Comparison of ENCODE assay signal across 17 cellular contexts in genomic region chr10:76111986-76112825, GRCh38.
DNase-seq lines count a peak whose midpoint lies in the region; ATAC-seq, FAIRE-seq and TF ChIP-seq lines count a peak whose summit lies in the region.
"Had no signal": no experiment of that assay in that cellular context is flagged by ENCODE, and none has a peak within 500 bp of the region (broad histone marks: within the 10 kb centered on the region; RNA-seq: fewer than 3 reads in every experiment).

No MANE protein-coding gene starts in this region.

- DNase-seq in GM23338 (ENCODE audit: low spot score) = peak; percentile 56
- peak in 1 of 4 experiments; percentile 17 for DNase-seq in K562 (ENCODE audit: extremely low read depth in 1 of 4, low spot score in 3 of 4)
- peak; percentile 79 for DNase-seq in left kidney (ENCODE audit: low read depth, low spot score)
- no peak for DNase-seq in activated CD4-positive, alpha-beta memory T cell treated with anti-CD3 and anti-CD28 coated beads, Interleukin-2, amount 10 ng/mL, durations not matched to agents 7 days and 5 days
- DNase-seq in stimulated activated naive CD4-positive, alpha-beta T cell (lab: John Stamatoyannopoulos, UW) = no peak
- DNase-seq in NCI-H128 (lab: John Stamatoyannopoulos, UW; ENCODE audit: unreplicated experiment) = no peak
- DNase-seq: activated naive CD8-positive, alpha-beta T cell treated with anti-CD3 and anti-CD28 coated beads, Interleukin-2, amount 10 ng/mL, durations not matched to agents 7 days and 5 days; activated T-cell treated with anti-CD3 and anti-CD28 coated beads, Interleukin-2, amount 50 U/mL, for 72 hours; DMS 273 treated with DMSO at 0.1 percent for 48 hours; left colon; naive B cell; SHP77 treated with DMSO at 0.1 percent for 48 hours; transverse colon had no signal

- TF ChIP-seq RAD21 in K562 (CRISPR knock-in tag; conservative IDR thresholded peaks at IDR 0.05 in 1 of 2, IDR thresholded peaks at IDR 0.05 in 1 of 2) = no peak

- peaks cover 16% of the 10 kb centered on the region for H3K4me1 Mint-ChIP-seq in GM23338
- H3K4me1 Mint-ChIP-seq in activated CD4-positive, alpha-beta memory T cell treated with anti-CD3 and anti-CD28 coated beads, Interleukin-2, amount 10 ng/mL, durations not matched to agents 7 days and 5 days = no peaks in the 10 kb centered on the region
- H3K4me1 Mint-ChIP-seq: activated naive CD8-positive, alpha-beta T cell treated with anti-CD3 and anti-CD28 coated beads, Interleukin-2, amount 10 ng/mL, durations not matched to agents 7 days and 5 days; B cell; naive B cell had no signal

- TF ChIP-seq EP300 in K562 (IDR thresholded peaks at IDR 0.05; ENCODE audit: low read length) = no peak

- H3K27ac Mint-ChIP-seq in GM23338 = no peak overlapping the region
- no peak overlapping the region for H3K27ac Mint-ChIP-seq in activated CD4-positive, alpha-beta memory T cell treated with anti-CD3 and anti-CD28 coated beads, Interleukin-2, amount 10 ng/mL, durations not matched to agents 7 days and 5 days
- H3K27ac Mint-ChIP-seq: activated naive CD8-positive, alpha-beta T cell treated with anti-CD3 and anti-CD28 coated beads, Interleukin-2, amount 10 ng/mL, durations not matched to agents 7 days and 5 days; activated T-cell treated with anti-CD3 and anti-CD28 coated beads, Interleukin-2, amount 50 U/mL, for 72 hours; B cell had no signal

- no peak overlapping the region for H3K4me3 Mint-ChIP-seq in GM23338
- H3K4me3 Mint-ChIP-seq in activated CD4-positive, alpha-beta memory T cell treated with anti-CD3 and anti-CD28 coated beads, Interleukin-2, amount 10 ng/mL, durations not matched to agents 7 days and 5 days = no peak overlapping the region
- H3K4me3 Mint-ChIP-seq: activated naive CD8-positive, alpha-beta T cell treated with anti-CD3 and anti-CD28 coated beads, Interleukin-2, amount 10 ng/mL, durations not matched to agents 7 days and 5 days; activated T-cell treated with anti-CD3 and anti-CD28 coated beads, Interleukin-2, amount 50 U/mL, for 72 hours; B cell; naive B cell had no signal

- no peaks in the 10 kb centered on the region for H3K9me3 Mint-ChIP-seq in GM23338
- H3K9me3 Mint-ChIP-seq in activated CD4-positive, alpha-beta memory T cell treated with anti-CD3 and anti-CD28 coated beads, Interleukin-2, amount 10 ng/mL, durations not matched to agents 7 days and 5 days = peaks cover 5% of the 10 kb centered on the region

- H3K27ac ChIP-seq in GM23338 (ENCODE audit: low read depth) (no peak overlapping the region), K562 (ENCODE audit: extremely low read depth, low read depth, low read length) (no peak overlapping the region), subcutaneous abdominal adipose tissue (ENCODE audit: low read depth, low read length) (no peak overlapping the region)
- H3K27ac ChIP-seq: transverse colon had no signal

- FAIRE-seq in K562 (lab: Jason Lieb, UNC) = no peak
- FAIRE-seq: HepG2 had no signal

- H3F3A ChIP-seq in GM23338 (replicated peaks; ENCODE audit: low read depth) = no peaks in the 10 kb centered on the region

- H3K9me2 ChIP-seq in GM23338 (ENCODE audit: insufficient read depth) = peaks cover 7% of the 10 kb centered on the region

- no peaks in the 10 kb centered on the region for H3K9me1 ChIP-seq in K562 (ENCODE audit: control insufficient read depth, insufficient read depth, low read length)

- H3K9ac ChIP-seq in K562 (ENCODE audit: insufficient read depth in 1 of 2, low read depth in 2 of 2, low read length in 2 of 2) (no peak overlapping the region), subcutaneous abdominal adipose tissue (ENCODE audit: low read length in 5 of 5) (peak overlapping the region in 1 of 5 donors; percentile 25)

- H3K36me3 ChIP-seq in GM23338 (ENCODE audit: insufficient read depth) (no peaks in the 10 kb centered on the region), K562 (ENCODE audit: control insufficient read depth, insufficient read depth, low read length) (no peaks in the 10 kb centered on the region), subcutaneous abdominal adipose tissue (ENCODE audit: control insufficient read depth in 5 of 5, insufficient read depth in 5 of 5, low read length in 5 of 5) (no peaks in the 10 kb centered on the region)
- H3K36me3 ChIP-seq: transverse colon had no signal

- H2AFZ ChIP-seq in GM23338 = peak overlapping the region; percentile 97
- no peak overlapping the region for H2AFZ ChIP-seq in K562 (ENCODE audit: low read depth, low read length)

- peaks cover 18% of the 10 kb centered on the region; the same call in 1 of the 2 replicates for H3K27me3 ChIP-seq in GM23338 (ENCODE audit: insufficient read depth)
- H3K27me3 ChIP-seq in K562 (ENCODE audit: control insufficient read depth in 2 of 2, insufficient read depth in 2 of 2, low read length in 2 of 2) = peaks cover 0 to 4% of the 10 kb centered on the region in 2 experiments; a peak in 1 of 5 replicates
- H3K27me3 ChIP-seq in subcutaneous abdominal adipose tissue (ENCODE audit: control insufficient read depth in 5 of 5, insufficient read depth in 4 of 5, low read length in 5 of 5) = no peaks in the 10 kb centered on the region
- H3K27me3 ChIP-seq: transverse colon had no signal

- H3K4me2 ChIP-seq in GM23338 (peak overlapping the region; percentile 62), K562 (ENCODE audit: insufficient read depth, low read length) (no peak overlapping the region)

- H3K27me3 Mint-ChIP-seq in GM23338 (ENCODE audit: insufficient read depth, low read depth, poor library complexity) = peaks cover 16% of the 10 kb centered on the region
- H3K27me3 Mint-ChIP-seq in activated CD4-positive, alpha-beta memory T cell treated with anti-CD3 and anti-CD28 coated beads, Interleukin-2, amount 10 ng/mL, durations not matched to agents 7 days and 5 days = no peaks in the 10 kb centered on the region

- CTCF ChIA-PET in K562 (lab: Yijun Ruan, JAX; ENCODE audit: low intra/inter-chr PET ratio) = no interaction called here
- CTCF ChIA-PET in activated CD4-positive, alpha-beta memory T cell treated with anti-CD3 and anti-CD28 coated beads, Interleukin-2, amount 10 ng/mL, durations not matched to agents 7 days and 5 days (lab: Charles Lee) = no interaction called here

- ATAC-seq in GM23338 (peak; percentile 95), K562 (peak; percentile 76), HG03175 (IDR thresholded peaks at IDR 0.05; ENCODE audit: unreplicated experiment) (no peak)
- ATAC-seq: activated T-cell treated with anti-CD3 and anti-CD28 coated beads, Interleukin-2, amount 50 U/mL, for 72 hours; HepG2; left colon had no signal

- no peak for TF ChIP-seq POLR2A in K562 (conservative IDR thresholded peaks at IDR 0.05)

- 3% methylated on average over 33 of the region's 33 CpGs for WGBS in K562 (ENCODE audit: insufficient coverage, low coverage, missing lambda C conversion rate)

- H3K9me3 ChIP-seq in K562 (replicated peaks; ENCODE audit: control insufficient read depth, insufficient read depth, low read depth, low read length) = no peaks in the 10 kb centered on the region
- H3K9me3 ChIP-seq in subcutaneous abdominal adipose tissue (ENCODE audit: control insufficient read depth in 5 of 5, low read length in 5 of 5) = no peaks in the 10 kb centered on the region
- H3K9me3 ChIP-seq: transverse colon had no signal

- no peaks in the 10 kb centered on the region for H3K79me2 ChIP-seq in GM23338 (replicated peaks; ENCODE audit: insufficient read depth)
- no peaks in the 10 kb centered on the region for H3K79me2 ChIP-seq in K562 (ENCODE audit: control insufficient read depth, insufficient read depth, low read length)

- POLR2A ChIA-PET in K562 (lab: Yijun Ruan, JAX) = no interaction called here
- POLR2A ChIA-PET in activated CD4-positive, alpha-beta memory T cell treated with anti-CD3 and anti-CD28 coated beads, Interleukin-2, amount 10 ng/mL, durations not matched to agents 7 days and 5 days (lab: Charles Lee) = no interaction called here

- no peaks in the 10 kb centered on the region for H3K36me3 Mint-ChIP-seq in GM23338 (ENCODE audit: low read depth)
- no peaks in the 10 kb centered on the region for H3K36me3 Mint-ChIP-seq in activated CD4-positive, alpha-beta memory T cell treated with anti-CD3 and anti-CD28 coated beads, Interleukin-2, amount 10 ng/mL, durations not matched to agents 7 days and 5 days (ENCODE audit: low read depth)
- H3K36me3 Mint-ChIP-seq: activated naive CD8-positive, alpha-beta T cell treated with anti-CD3 and anti-CD28 coated beads, Interleukin-2, amount 10 ng/mL, durations not matched to agents 7 days and 5 days; naive B cell had no signal

- H3K4me1 ChIP-seq in GM23338 (ENCODE audit: insufficient read depth) = peaks cover 14% of the 10 kb centered on the region
- H3K4me1 ChIP-seq in K562 (replicated peaks in 1 of 2; ENCODE audit: control insufficient read depth in 2 of 2, insufficient read depth in 2 of 2, low read length in 2 of 2) = peaks cover 0 to 6% of the 10 kb centered on the region in 2 experiments; a peak in 1 of 5 replicates
- peaks cover 0 to 8% (median 8%) of the 10 kb centered on the region in 5 donors for H3K4me1 ChIP-seq in subcutaneous abdominal adipose tissue (ENCODE audit: control insufficient read depth in 5 of 5, insufficient read depth in 5 of 5, low read length in 5 of 5)

- H3K4me3 ChIP-seq in GM23338 = peak overlapping the region; percentile 43
- H3K4me3 ChIP-seq in K562 = no peak overlapping the region
- H3K4me3 ChIP-seq in subcutaneous abdominal adipose tissue (ENCODE audit: low read depth in 1 of 5, low read length in 5 of 5) = peak overlapping the region; percentile 25 to 54 (median 46)
- H3K4me3 ChIP-seq: transverse colon had no signal

- TF ChIP-seq CTCF in GM23338 (conservative IDR thresholded peaks at IDR 0.05; ENCODE audit: low read depth in 2 of 2) = no peak
- no peak for TF ChIP-seq CTCF in K562 (IDR thresholded peaks at IDR 0.05 in 2 of 3, conservative IDR thresholded peaks at IDR 0.05 in 1 of 3; ENCODE audit: insufficient read depth in 2 of 3, low read depth in 1 of 3, low read length in 3 of 3)

- H4K20me1 ChIP-seq in GM23338 (replicated peaks; ENCODE audit: insufficient read depth) (no peaks in the 10 kb centered on the region), K562 (replicated peaks; ENCODE audit: control insufficient read depth, insufficient read depth, low read length) (no peaks in the 10 kb centered on the region)

- BruUV-seq in K562 (replicated peaks; lab: Mats Ljungman, UMichigan) = no TSS peak

- in situ Hi-C loops in K562 (cut with MboI) = no loop called here

- intact Hi-C loops in K562 (cut with micrococcal nuclease) = no loop called here

TF ChIP-seq in GM23338, 12 proteins besides CTCF, POLR2A, EP300 and RAD21 (continues in another document):
- no peak for TF ChIP-seq ZNF114 (CRISPR knock-in tag; IDR thresholded peaks at IDR 0.05)

TF ChIP-seq in K562, 482 proteins besides CTCF, POLR2A, EP300 and RAD21:
- TF ChIP-seq NRF1 (conservative IDR thresholded peaks at IDR 0.05 in 1 of 2, IDR thresholded peaks at IDR 0.05 in 1 of 2) (peak in 1 of 2 experiments; percentile 28; a peak in 1 of 4 replicates), BRD9 (IDR thresholded peaks at IDR 0.05; ENCODE audit: low read depth, partially characterized antibody) (no peak)

Comparison
In these comparisons a context has a peak if more than half of its experiments do, and no peak if none do; other contexts are left out.
1. DNase-seq: peak in GM23338 (single experiment) and left kidney (single experiment); none in activated CD4-positive, alpha-beta memory T cell treated with anti-CD3 and anti-CD28 coated beads, Interleukin-2, amount 10 ng/mL, durations not matched to agents 7 days and 5 days (single experiment), stimulated activated naive CD4-positive, alpha-beta T cell (0 of 6) and NCI-H128 (single experiment).